Comparison of ENCODE assay signal across 1 cellular context in the genomic region with DNA sequence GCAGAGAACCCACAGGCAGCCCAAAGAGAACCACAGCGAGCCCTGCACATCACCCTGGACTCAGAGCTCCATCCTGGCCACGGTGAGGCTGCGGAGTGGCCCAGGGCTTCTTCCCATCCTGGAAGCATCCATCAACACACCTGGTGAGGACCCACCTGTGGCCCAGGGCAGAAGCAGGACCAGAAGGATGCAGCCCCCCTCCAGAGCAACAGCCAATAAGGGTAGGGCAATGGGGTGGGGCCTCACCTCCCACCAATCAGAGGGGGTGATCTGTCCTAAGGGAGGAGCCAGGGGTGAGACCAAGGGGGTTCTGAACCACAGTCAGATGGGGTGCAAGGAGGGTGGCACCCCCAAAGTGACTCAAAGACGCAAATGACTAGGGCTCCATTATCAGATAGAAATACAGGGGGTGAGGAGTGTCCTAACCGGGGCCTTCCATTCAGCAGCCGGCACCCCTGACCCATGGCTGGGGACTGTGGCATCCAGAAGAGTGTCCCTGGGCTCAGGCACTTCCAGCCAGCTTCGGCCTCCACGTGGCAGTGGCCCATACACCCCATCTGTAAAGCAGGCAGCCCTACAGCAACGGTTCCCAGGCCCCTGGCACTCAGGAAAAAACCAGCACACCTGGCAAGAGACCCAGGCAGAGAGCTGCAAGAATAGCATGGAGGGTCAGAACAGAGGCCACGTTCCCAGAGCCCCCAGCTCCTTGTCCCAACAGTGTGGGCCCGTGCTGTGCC.
TF ChIP-seq lines count a peak whose summit lies in the region.

No MANE protein-coding gene starts in this region.

TF ChIP-seq in IMR-90, 13 proteins besides CTCF, POLR2A, EP300 and RAD21:
- TF ChIP-seq MAFK (IDR thresholded peaks at IDR 0.05; ENCODE audit: low read depth, low read length) (no peak), NFE2L2 (IDR thresholded peaks at IDR 0.05; ENCODE audit: low read depth, low read length) (no peak), MAZ (IDR thresholded peaks at IDR 0.05; ENCODE audit: borderline replicate concordance, low read depth, low read length) (no peak), MXI1 (IDR thresholded peaks at IDR 0.05; ENCODE audit: borderline replicate concordance, low read depth, low read length) (no peak), RFX5 (IDR thresholded peaks at IDR 0.05; ENCODE audit: low read depth, low read length) (no peak), BHLHE40 (IDR thresholded peaks at IDR 0.05; ENCODE audit: low read depth, low read length) (no peak), CHD1 (IDR thresholded peaks at IDR 0.05; ENCODE audit: low read depth, low read length) (no peak), SMC3 (IDR thresholded peaks at IDR 0.05; ENCODE audit: low read depth, low read length) (no peak), RCOR1 (IDR thresholded peaks at IDR 0.05; ENCODE audit: insufficient replicate concordance, low read length) (no peak), CEBPB (IDR thresholded peaks at IDR 0.05; ENCODE audit: low read depth, low read length) (no peak)
- TF ChIP-seq, protein P1, sequence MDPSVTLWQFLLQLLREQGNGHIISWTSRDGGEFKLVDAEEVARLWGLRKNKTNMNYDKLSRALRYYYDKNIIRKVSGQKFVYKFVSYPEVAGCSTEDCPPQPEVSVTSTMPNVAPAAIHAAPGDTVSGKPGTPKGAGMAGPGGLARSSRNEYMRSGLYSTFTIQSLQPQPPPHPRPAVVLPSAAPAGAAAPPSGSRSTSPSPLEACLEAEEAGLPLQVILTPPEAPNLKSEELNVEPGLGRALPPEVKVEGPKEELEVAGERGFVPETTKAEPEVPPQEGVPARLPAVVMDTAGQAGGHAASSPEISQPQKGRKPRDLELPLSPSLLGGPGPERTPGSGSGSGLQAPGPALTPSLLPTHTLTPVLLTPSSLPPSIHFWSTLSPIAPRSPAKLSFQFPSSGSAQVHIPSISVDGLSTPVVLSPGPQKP (IDR thresholded peaks at IDR 0.05; ENCODE audit: borderline replicate concordance, low read depth, low read length): no peak
- TF ChIP-seq, protein P2, sequence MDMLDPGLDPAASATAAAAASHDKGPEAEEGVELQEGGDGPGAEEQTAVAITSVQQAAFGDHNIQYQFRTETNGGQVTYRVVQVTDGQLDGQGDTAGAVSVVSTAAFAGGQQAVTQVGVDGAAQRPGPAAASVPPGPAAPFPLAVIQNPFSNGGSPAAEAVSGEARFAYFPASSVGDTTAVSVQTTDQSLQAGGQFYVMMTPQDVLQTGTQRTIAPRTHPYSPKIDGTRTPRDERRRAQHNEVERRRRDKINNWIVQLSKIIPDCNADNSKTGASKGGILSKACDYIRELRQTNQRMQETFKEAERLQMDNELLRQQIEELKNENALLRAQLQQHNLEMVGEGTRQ (IDR thresholded peaks at IDR 0.05; ENCODE audit: low read depth, low read length): no peak
